ENCODE assay signal across 20 cellular contexts in genomic region chr12:123991402-123991951, GRCh38. TPM values are rescaled to one million over a fixed set of nuclear protein-coding genes. Genes with fewer than 3 reads are reported as not detected.
DNase-seq lines count a peak whose midpoint lies in the region; ATAC-seq, FAIRE-seq and TF ChIP-seq lines count a peak whose summit lies in the region.
"Had no signal": no experiment of that assay in that cellular context is flagged by ENCODE, and none has a peak within 500 bp of the region (broad histone marks: within the 10 kb centered on the region; RNA-seq: fewer than 3 reads in every experiment).

No MANE protein-coding gene starts in this region.

- H3K36me3 ChIP-seq in ACC112 (ENCODE audit: insufficient read depth, low read length) (peaks cover 13% of the 10 kb centered on the region; the same call in 1 of the 2 replicates), bronchial epithelial cell (ENCODE audit: control insufficient read depth, insufficient read depth, low read length) (peaks cover 3% of the 10 kb centered on the region), lower lobe of right lung (peaks cover 41% of the 10 kb centered on the region)

- H3K4me3 ChIP-seq in ACC112 (ENCODE audit: low read depth, low read length) (no peak overlapping the region), bronchial epithelial cell (ENCODE audit: low read depth, low read length) (no peak overlapping the region), lower lobe of right lung (no peak overlapping the region)

- no peaks in the 10 kb centered on the region for H3K9me3 ChIP-seq in lower lobe of right lung

- H2AFZ ChIP-seq in ACC112 (ENCODE audit: low read length, unreplicated experiment), result no peak overlapping the region

- no peak for TF ChIP-seq CTCF in bronchial epithelial cell (IDR thresholded peaks at IDR 0.05; ENCODE audit: insufficient read depth, low read length, severe bottlenecking)
- no peak for TF ChIP-seq CTCF in mesothelial cell of epicardium (IDR thresholded peaks at IDR 0.05; ENCODE audit: unreplicated experiment)
- TF ChIP-seq CTCF in lower lobe of right lung (IDR thresholded peaks at IDR 0.05), result no peak
- TF ChIP-seq CTCF in GM20000 (IDR thresholded peaks at IDR 0.05; ENCODE audit: extremely low read depth, missing control alignments), result no peak

- H3K36me3 Mint-ChIP-seq in mesothelial cell of epicardium, result peaks cover 9% of the 10 kb centered on the region

- no peak for ATAC-seq in lower lobe of right lung
- ATAC-seq in Right ventricle myocardium superior (ENCODE audit: poor library complexity), result no peak
- ATAC-seq: stimulated activated naive B cell treated with anti-CD40 and anti-IgM and Interleukin-4, amounts not matched to agents 10 μg/mL and 1 μg/mL and 100 μg/mL, for 72 hours had no signal

- H3K27me3 ChIP-seq in ACC112 (ENCODE audit: insufficient read depth, low read length) (no peaks in the 10 kb centered on the region), bronchial epithelial cell (ENCODE audit: control insufficient read depth, insufficient read depth, low read length) (no peaks in the 10 kb centered on the region), lower lobe of right lung (ENCODE audit: low read depth) (no peaks in the 10 kb centered on the region)

- no peaks in the 10 kb centered on the region for H3K27me3 Mint-ChIP-seq in mesothelial cell of epicardium (ENCODE audit: low read depth)
- H3K27me3 Mint-ChIP-seq: activated B cell treated with CpG ODN at 0.5 μM for 24 hours; activated naive CD8-positive, alpha-beta T cell treated with anti-CD3 and anti-CD28 coated beads, Interleukin-2, amount 10 ng/mL, durations not matched to agents 7 days and 5 days; CD8-positive, alpha-beta memory T cell; stimulated activated naive B cell treated with anti-CD40 and anti-IgM and Interleukin-4, amounts not matched to agents 10 μg/mL and 1 μg/mL and 100 μg/mL, for 72 hours had no signal

- H3K27ac ChIP-seq in ACC112 (ENCODE audit: low read depth, low read length) (peak overlapping the region; percentile 51), lower lobe of right lung (no peak overlapping the region)

- intact Hi-C loops in lower lobe of right lung (cut with DNase I) (no loop called here), Right ventricle myocardium superior (cut with DNase I) (no loop called here)

- peaks cover 51% of the 10 kb centered on the region for H3K4me1 ChIP-seq in ACC112 (ENCODE audit: control insufficient read depth, insufficient read depth, low read length, unreplicated experiment)
- H3K4me1 ChIP-seq in lower lobe of right lung, result peaks cover 36% of the 10 kb centered on the region

- FAIRE-seq in bronchial epithelial cell (lab: Jason Lieb, UNC), result no peak

- no peak overlapping the region for H3K4me3 Mint-ChIP-seq in mesothelial cell of epicardium
- H3K4me3 Mint-ChIP-seq: activated B cell treated with CpG ODN at 0.5 μM for 24 hours; activated naive CD8-positive, alpha-beta T cell treated with anti-CD3 and anti-CD28 coated beads, Interleukin-2, amount 10 ng/mL, durations not matched to agents 7 days and 5 days; CD8-positive, alpha-beta memory T cell; neural crest cell; stimulated activated naive B cell treated with anti-CD40 and anti-IgM and Interleukin-4, amounts not matched to agents 10 μg/mL and 1 μg/mL and 100 μg/mL, for 72 hours; T-helper 2 cell treated with Interferon-gamma antibody and Interleukin-4, amounts not matched to agents 5 μg/mL and 100 μg/mL, for 36 hours had no signal

- no peaks in the 10 kb centered on the region for H3K9me3 Mint-ChIP-seq in mesothelial cell of epicardium
- H3K9me3 Mint-ChIP-seq: activated B cell treated with CpG ODN at 0.5 μM for 24 hours; activated naive CD8-positive, alpha-beta T cell treated with anti-CD3 and anti-CD28 coated beads, Interleukin-2, amount 10 ng/mL, durations not matched to agents 7 days and 5 days; CD8-positive, alpha-beta memory T cell; neural crest cell; stimulated activated naive B cell treated with anti-CD40 and anti-IgM and Interleukin-4, amounts not matched to agents 10 μg/mL and 1 μg/mL and 100 μg/mL, for 72 hours; T-helper 2 cell treated with Interferon-gamma antibody and Interleukin-4, amounts not matched to agents 5 μg/mL and 100 μg/mL, for 36 hours had no signal

- H3K79me2 ChIP-seq in ACC112 (ENCODE audit: control insufficient read depth, insufficient read depth, low read length, unreplicated experiment), result peaks cover 7% of the 10 kb centered on the region

- DNase-seq in LoVo (ENCODE audit: low spot score) (peak; percentile 73), bronchial epithelial cell (ENCODE audit: low read depth) (peak; percentile 78), mesothelial cell of epicardium (ENCODE audit: low spot score in 2 of 2, unreplicated experiment in 2 of 2) (no peak), lower lobe of right lung (no peak), amniotic stem cell (lab: John Stamatoyannopoulos, UW) (no peak), GM20000 (ENCODE audit: low spot score) (no peak), Right ventricle myocardium superior (no peak)
- DNase-seq: activated B cell treated with CpG ODN at 0.5 μM for 24 hours; activated naive CD8-positive, alpha-beta T cell treated with anti-CD3 and anti-CD28 coated beads, Interleukin-2, amount 10 ng/mL, durations not matched to agents 7 days and 5 days; CD8-positive, alpha-beta memory T cell; head of caudate nucleus; NCI-H1048; NCI-H2029 treated with DMSO at 0.1 percent for 48 hours; NCI-H510A treated with DMSO at 0.1 percent for 48 hours; retina; stimulated activated naive B cell treated with anti-CD40 and anti-IgM and Interleukin-4, amounts not matched to agents 10 μg/mL and 1 μg/mL and 100 μg/mL, for 72 hours; trophoblast cell had no signal

- peaks cover 58% of the 10 kb centered on the region for H3K4me1 Mint-ChIP-seq in mesothelial cell of epicardium

- H3K27ac Mint-ChIP-seq in mesothelial cell of epicardium, result peak overlapping the region; percentile 37
- H3K27ac Mint-ChIP-seq: activated naive CD8-positive, alpha-beta T cell treated with anti-CD3 and anti-CD28 coated beads, Interleukin-2, amount 10 ng/mL, durations not matched to agents 7 days and 5 days; stimulated activated naive B cell treated with anti-CD40 and anti-IgM and Interleukin-4, amounts not matched to agents 10 μg/mL and 1 μg/mL and 100 μg/mL, for 72 hours; T-helper 2 cell treated with Interferon-gamma antibody and Interleukin-4, amounts not matched to agents 5 μg/mL and 100 μg/mL, for 36 hours had no signal

RNA-seq across cellular contexts. Expression of gene ZNF664, which starts 18.5 kb away (rescaled TPM):
- total RNA-seq in bronchial epithelial cell (83.2 and 88.2 TPM in 2 replicates), mesothelial cell of epicardium (112 to 122 TPM (median 116 TPM) in 3 replicates), lower lobe of right lung (84.2 TPM), Right ventricle myocardium superior (71.3 TPM)

RNA-seq across cellular contexts. Expression of gene CCDC92, which starts 18.8 kb away (rescaled TPM):
- total RNA-seq in bronchial epithelial cell (4.5 and 7.0 TPM in 2 replicates), mesothelial cell of epicardium (51.9 to 55.1 TPM (median 52.4 TPM) in 3 replicates), lower lobe of right lung (47.6 TPM), Right ventricle myocardium superior (54.0 TPM)

Comparison
In these comparisons a context has a peak if more than half of its experiments do, and no peak if none do; other contexts are left out.
1. DNase-seq: peak in LoVo (single experiment) and bronchial epithelial cell (single experiment); none in mesothelial cell of epicardium (0 of 2), lower lobe of right lung (single experiment), amniotic stem cell (single experiment), GM20000 (single experiment) and Right ventricle myocardium superior (single experiment).